15 cellular contexts compared by ENCODE assay signal in the genomic region with DNA sequence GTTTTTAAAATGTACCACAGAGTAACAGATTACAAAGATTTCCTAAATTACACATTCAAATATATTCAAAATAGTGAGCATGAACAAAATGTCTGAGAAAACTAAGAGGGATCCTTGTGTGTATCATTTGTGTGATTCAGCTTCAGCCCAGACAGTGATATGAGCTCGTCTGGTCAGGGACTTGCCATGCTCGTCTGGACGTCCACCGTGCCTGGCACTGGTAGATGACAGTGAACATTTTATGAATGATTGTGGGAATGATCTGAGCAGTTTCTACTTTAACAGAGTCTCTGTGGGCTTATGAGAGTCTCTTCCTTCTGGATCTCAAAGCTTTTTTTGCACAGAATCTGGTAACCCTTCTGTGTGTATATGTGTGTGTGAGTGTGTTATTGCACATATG. TPM values are rescaled to one million over a fixed set of nuclear protein-coding genes. Genes with fewer than 3 reads are reported as not detected.
DNase-seq lines count a peak whose midpoint lies in the region; ATAC-seq, FAIRE-seq and TF ChIP-seq lines count a peak whose summit lies in the region.
"Had no signal": no experiment of that assay in that cellular context is flagged by ENCODE, and none has a peak within 500 bp of the region (broad histone marks: within the 10 kb centered on the region; RNA-seq: fewer than 3 reads in every experiment).

No MANE protein-coding gene starts in this region.

- H3K4me3 Mint-ChIP-seq in Caco-2 (ENCODE audit: unreplicated experiment), result no peak overlapping the region
- H3K4me3 Mint-ChIP-seq: activated CD4-positive, alpha-beta memory T cell treated with anti-CD3 and anti-CD28 coated beads for 36 hours had no signal

- no peak overlapping the region for H4K5ac ChIP-seq in mesendoderm (ENCODE audit: low read length)

- peaks cover 8% of the 10 kb centered on the region for H3K79me1 ChIP-seq in mesendoderm (ENCODE audit: low read length)

- no peak overlapping the region for H3K4me3 ChIP-seq in bronchial epithelial cell (ENCODE audit: low read depth, low read length)
- no peak overlapping the region for H3K4me3 ChIP-seq in mesendoderm (ENCODE audit: low read length)
- no peak overlapping the region for H3K4me3 ChIP-seq in thoracic aorta
- H3K4me3 ChIP-seq in Caco-2 (ENCODE audit: low read depth, low read length), result no peak overlapping the region
- H3K4me3 ChIP-seq: gastrocnemius medialis had no signal

- H2BK5ac ChIP-seq in mesendoderm (ENCODE audit: low read length), result no peak overlapping the region

- H4K8ac ChIP-seq in mesendoderm (ENCODE audit: low read depth, low read length), result no peak overlapping the region

- POLR2A ChIA-PET in Caco-2 (lab: Charles Lee), result no interaction called here

- BruUV-seq in Caco-2 (replicated peaks; lab: Mats Ljungman, UMichigan), result no TSS peak

- WGBS in mesendoderm (ENCODE audit: extremely low coverage, insufficient coverage, low lambda C conversion rate), result no CpG with 5 or more reads among the region's 4 CpGs

- H3K27me3 ChIP-seq in bronchial epithelial cell (ENCODE audit: control insufficient read depth, insufficient read depth, low read length) (no peaks in the 10 kb centered on the region), mesendoderm (ENCODE audit: insufficient read depth, low read length, poor library complexity) (no peaks in the 10 kb centered on the region), thoracic aorta (replicated peaks; ENCODE audit: insufficient read depth) (no peaks in the 10 kb centered on the region), Caco-2 (replicated peaks; ENCODE audit: control insufficient read depth, insufficient read depth, low read length) (no peaks in the 10 kb centered on the region)
- H3K27me3 ChIP-seq: gastrocnemius medialis had no signal

- H3K79me2 ChIP-seq in mesendoderm (ENCODE audit: control insufficient read depth, insufficient read depth, low read length), result no peaks in the 10 kb centered on the region

- no peak for ATAC-seq in thoracic aorta (ENCODE audit: insufficient number of reproducible peaks, low FRiP score, low read depth)
- no peak for ATAC-seq in GM21825 (IDR thresholded peaks at IDR 0.05; ENCODE audit: unreplicated experiment)
- ATAC-seq: gastrocnemius medialis; left lobe of liver; stimulated activated naive CD8-positive, alpha-beta T cell treated with anti-CD3 and anti-CD28 coated beads, Interleukin-15, Interleukin-2, amounts not matched to agents 100 U/mL and 50 U/mL, for 24 hours had no signal

- H3K4me2 ChIP-seq in mesendoderm (ENCODE audit: low read length), result no peak overlapping the region

- CTCF ChIA-PET in Caco-2 (lab: Charles Lee), result interaction anchor here (2.0 kb wide), 1 partner anchor 39 kb away, joined by 4 read pairs; a partner anchor contains a TSS

- no peak for FAIRE-seq in bronchial epithelial cell (lab: Jason Lieb, UNC)

- no peak overlapping the region for H2BK120ac ChIP-seq in mesendoderm (ENCODE audit: low read depth, low read length)

- no peaks in the 10 kb centered on the region for H3K27me3 Mint-ChIP-seq in Caco-2 (ENCODE audit: insufficient read depth, unreplicated experiment)
- H3K27me3 Mint-ChIP-seq: activated CD4-positive, alpha-beta memory T cell treated with anti-CD3 and anti-CD28 coated beads for 36 hours had no signal

- TF ChIP-seq CTCF in bronchial epithelial cell (IDR thresholded peaks at IDR 0.05; ENCODE audit: insufficient read depth, low read length, severe bottlenecking) (no peak), thoracic aorta (IDR thresholded peaks at IDR 0.05) (no peak), Caco-2 (IDR thresholded peaks at IDR 0.05; ENCODE audit: insufficient read depth in 1 of 2, low read depth in 1 of 2, low read length in 1 of 2, severe bottlenecking in 1 of 2, unreplicated experiment in 1 of 2) (no peak)

- peaks cover 6% of the 10 kb centered on the region for H3K36me3 Mint-ChIP-seq in Caco-2 (ENCODE audit: insufficient read depth, unreplicated experiment)
- H3K36me3 Mint-ChIP-seq: activated CD4-positive, alpha-beta memory T cell treated with anti-CD3 and anti-CD28 coated beads for 36 hours had no signal

- DNase-seq in M059J (ENCODE audit: low read depth) (peak; percentile 35), bronchial epithelial cell (ENCODE audit: low read depth) (peak; percentile 59), mesendoderm (no peak), thoracic aorta (ENCODE audit: low spot score) (no peak), Caco-2 (no peak), AML-193 (lab: John Stamatoyannopoulos, UW) (no peak)
- DNase-seq: activated CD4-positive, alpha-beta memory T cell treated with anti-CD3 and anti-CD28 coated beads for 36 hours; activated gamma-delta T cell treated with Interleukin-2 at 50 U/mL for 16 hours; COR-L47; gastrocnemius medialis; stimulated activated CD4-positive, alpha-beta T cell treated with anti-CD3 and anti-CD28 coated beads, Interleukin-2, amount 100 ng/mL, for 24 hours; stimulated activated naive CD8-positive, alpha-beta T cell treated with anti-CD3 and anti-CD28 coated beads, Interleukin-15, Interleukin-2, amounts not matched to agents 100 U/mL and 50 U/mL, for 24 hours had no signal

- H3K4ac ChIP-seq in mesendoderm (ENCODE audit: low read depth, low read length), result no peak overlapping the region

- H3K4me1 ChIP-seq in mesendoderm (ENCODE audit: control insufficient read depth, low read depth, low read length) (peaks cover 7% of the 10 kb centered on the region), thoracic aorta (ENCODE audit: control insufficient read depth in 1 of 2, low read depth in 2 of 2) (peaks cover 37 to 51% of the 10 kb centered on the region in 2 donors), Caco-2 (peaks cover 29% of the 10 kb centered on the region)

- no peaks in the 10 kb centered on the region for H3K9me3 ChIP-seq in thoracic aorta
- no peaks in the 10 kb centered on the region for H3K9me3 ChIP-seq in Caco-2
- H3K9me3 ChIP-seq: gastrocnemius medialis had no signal

- H3K9me3 Mint-ChIP-seq in Caco-2 (ENCODE audit: unreplicated experiment), result no peaks in the 10 kb centered on the region
- H3K9me3 Mint-ChIP-seq: activated CD4-positive, alpha-beta memory T cell treated with anti-CD3 and anti-CD28 coated beads for 36 hours had no signal

- H3K9ac ChIP-seq in mesendoderm (ENCODE audit: low read length), result no peak overlapping the region

- intact Hi-C loops in Caco-2 (cut with micrococcal nuclease; ENCODE audit: unreplicated experiment), result no loop called here

- H2BK15ac ChIP-seq in mesendoderm (replicated peaks; ENCODE audit: low read depth), result no peak overlapping the region

- H3K4me1 Mint-ChIP-seq in Caco-2 (ENCODE audit: low read depth, unreplicated experiment), result peaks cover 23% of the 10 kb centered on the region

- H3K27ac ChIP-seq in mesendoderm (ENCODE audit: low read depth, low read length) (no peak overlapping the region), thoracic aorta (peak overlapping the region; percentile 96 to 97)
- H3K27ac ChIP-seq: gastrocnemius medialis had no signal

- H2AK5ac ChIP-seq in mesendoderm (ENCODE audit: low read length), result no peak overlapping the region

- H3K36me3 ChIP-seq in bronchial epithelial cell (ENCODE audit: control insufficient read depth, insufficient read depth, low read length) (no peaks in the 10 kb centered on the region), mesendoderm (ENCODE audit: control insufficient read depth, insufficient read depth, low read length) (no peaks in the 10 kb centered on the region), thoracic aorta (no peaks in the 10 kb centered on the region), Caco-2 (ENCODE audit: control insufficient read depth, insufficient read depth, low read length) (no peaks in the 10 kb centered on the region)
- H3K36me3 ChIP-seq: gastrocnemius medialis had no signal

- H3K18ac ChIP-seq in mesendoderm (ENCODE audit: low read length), result no peak overlapping the region

- H3K27ac Mint-ChIP-seq in Caco-2 (ENCODE audit: unreplicated experiment), result no peak overlapping the region
- H3K27ac Mint-ChIP-seq: activated CD4-positive, alpha-beta memory T cell treated with anti-CD3 and anti-CD28 coated beads for 36 hours had no signal

- H3K56ac ChIP-seq in mesendoderm (ENCODE audit: low read length), result peak overlapping the region; percentile 22

- no peak overlapping the region for H3K23ac ChIP-seq in mesendoderm (ENCODE audit: low read length)

RNA-seq across cellular contexts. Expression of a gene that starts 34.2 kb away (rescaled TPM):
- total RNA-seq in M059J (2014; rRNA removed; shearing (Covaris generic)), result not detected in 2 replicates
- total RNA-seq in bronchial epithelial cell (0.26 TPM in 2 replicates), thoracic aorta (1 to 10 TPM in 1 of 2 donors, not detected in 1; 1.9 TPM), Caco-2 (2022) (0.23 TPM in 1 of 2 replicates, not detected in the other)
- polyA plus RNA-seq in mesendoderm (2013, experiment 1 of 2), result 0.06 TPM
- 0.07 TPM for polyA plus RNA-seq in mesendoderm (2013, experiment 2 of 2)
- total RNA-seq: activated CD4-positive, alpha-beta memory T cell treated with anti-CD3 and anti-CD28 coated beads for 36 hours; left lobe of liver had no signal

RNA-seq across cellular contexts. Expression of a gene that starts 39.7 kb away (rescaled TPM):
- total RNA-seq in M059J (2014; rRNA removed; shearing (Covaris generic)), result 21.8 and 40.5 TPM in 2 replicates
- 11.1 and 12.4 TPM in 2 replicates for total RNA-seq in bronchial epithelial cell
- 14.0 TPM for polyA plus RNA-seq in mesendoderm (2013, experiment 1 of 2)
- 13.9 TPM for polyA plus RNA-seq in mesendoderm (2013, experiment 2 of 2)
- total RNA-seq in thoracic aorta, result 10 to 100 TPM; 10.2 to 20.4 TPM
- total RNA-seq in Caco-2 (2022), result 11.4 and 11.7 TPM in 2 replicates

RNA-seq across cellular contexts. Expression of a gene that starts 40.2 kb away (rescaled TPM):
- 68.0 and 71.8 TPM in 2 replicates for total RNA-seq in M059J (2014; rRNA removed; shearing (Covaris generic))
- 23.2 and 38.2 TPM in 2 replicates for total RNA-seq in bronchial epithelial cell
- 109 TPM for polyA plus RNA-seq in mesendoderm (2013, experiment 1 of 2)
- polyA plus RNA-seq in mesendoderm (2013, experiment 2 of 2), result 111 TPM
- 100 to 1,000 TPM in 1 of 2 donors, 10 to 100 TPM in 1; 46.8 to 108 TPM for total RNA-seq in thoracic aorta
- total RNA-seq in Caco-2 (2022), result 105 and 112 TPM in 2 replicates

RNA-seq across cellular contexts. Expression of a gene that starts 45.8 kb away (rescaled TPM):
- 0.12 and 0.71 TPM in 2 replicates for total RNA-seq in M059J (2014; rRNA removed; shearing (Covaris generic))
- total RNA-seq in bronchial epithelial cell (0.13 and 0.26 TPM in 2 replicates), thoracic aorta (10 to 100 TPM in 1 of 2 donors, 1 to 10 TPM in 1; 7.0 to 12.3 TPM), Caco-2 (2022) (0.50 and 0.67 TPM in 2 replicates)
- polyA plus RNA-seq in mesendoderm (2013, experiment 1 of 2), result 0.34 TPM
- polyA plus RNA-seq in mesendoderm (2013, experiment 2 of 2), result 0.27 TPM
- total RNA-seq: activated CD4-positive, alpha-beta memory T cell treated with anti-CD3 and anti-CD28 coated beads for 36 hours; T-helper 2 cell treated with Interferon-gamma antibody and Interleukin-4, amounts not matched to agents 100 ng/mL and 5 ng/mL, for 36 hours had no signal

RNA-seq across cellular contexts. Expression of a gene that starts 51.1 kb away (rescaled TPM):
- not detected in 2 replicates for total RNA-seq in M059J (2014; rRNA removed; shearing (Covaris generic))
- total RNA-seq in bronchial epithelial cell (under 0.01 TPM in 1 of 2 replicates, not detected in the other), thoracic aorta (1 to 10 TPM in 1 of 2 donors, not detected in 1; 1.2 TPM), Caco-2 (2022) (not detected in 2 replicates)
- polyA plus RNA-seq in mesendoderm (2013, experiment 1 of 2), result not detected
- polyA plus RNA-seq in mesendoderm (2013, experiment 2 of 2), result not detected
- total RNA-seq: activated CD4-positive, alpha-beta memory T cell treated with anti-CD3 and anti-CD28 coated beads for 36 hours; T-helper 2 cell treated with Interferon-gamma antibody and Interleukin-4, amounts not matched to agents 100 ng/mL and 5 ng/mL, for 36 hours had no signal

Comparison
In these comparisons a context has a peak if more than half of its experiments do, and no peak if none do; other contexts are left out.
1. DNase-seq: peak in M059J (single experiment) and bronchial epithelial cell (single experiment); none in mesendoderm (single experiment), thoracic aorta (single experiment), Caco-2 (0 of 2) and AML-193 (0 of 2).